Comparison of ENCODE assay signal across 1 cellular context in the genomic region with DNA sequence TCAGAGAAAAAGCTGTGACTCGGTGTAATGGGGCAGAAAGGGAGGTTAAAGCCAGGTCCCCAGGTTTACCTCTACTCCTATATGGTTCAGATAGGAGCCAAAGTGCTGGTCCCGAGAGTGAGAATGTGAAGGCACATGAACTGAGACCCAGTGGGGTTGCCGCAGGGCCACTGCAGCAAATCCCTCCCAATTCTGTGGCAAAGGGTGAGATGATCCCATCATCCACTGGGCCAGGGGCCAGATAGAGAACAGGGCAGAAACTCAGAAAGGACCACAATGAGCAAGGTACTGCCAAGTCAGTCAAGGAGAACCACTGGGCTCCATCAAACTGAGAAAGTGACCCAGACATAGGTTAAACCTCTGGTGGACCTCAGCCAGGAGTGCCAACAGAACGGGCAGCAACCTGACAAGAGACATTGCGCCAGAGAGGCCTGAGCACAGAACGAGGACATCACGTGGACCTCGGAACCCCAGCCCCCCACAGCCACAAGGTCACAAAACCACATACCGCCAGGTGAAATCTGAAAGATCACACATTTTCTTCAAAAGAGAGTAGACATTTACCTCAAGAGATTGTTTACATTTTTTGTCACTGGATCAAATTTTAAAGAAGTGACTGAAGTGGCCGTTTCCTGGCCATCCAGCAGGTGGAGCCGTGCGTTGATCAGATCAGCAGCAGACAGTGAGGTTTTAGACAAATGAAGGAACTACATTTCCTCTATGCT.
TF ChIP-seq lines count a peak whose summit lies in the region.

No MANE protein-coding gene starts in this region.

TF ChIP-seq in K562, 482 proteins besides CTCF, POLR2A, EP300 and RAD21 (continued from another document):
- TF ChIP-seq, protein P1, sequence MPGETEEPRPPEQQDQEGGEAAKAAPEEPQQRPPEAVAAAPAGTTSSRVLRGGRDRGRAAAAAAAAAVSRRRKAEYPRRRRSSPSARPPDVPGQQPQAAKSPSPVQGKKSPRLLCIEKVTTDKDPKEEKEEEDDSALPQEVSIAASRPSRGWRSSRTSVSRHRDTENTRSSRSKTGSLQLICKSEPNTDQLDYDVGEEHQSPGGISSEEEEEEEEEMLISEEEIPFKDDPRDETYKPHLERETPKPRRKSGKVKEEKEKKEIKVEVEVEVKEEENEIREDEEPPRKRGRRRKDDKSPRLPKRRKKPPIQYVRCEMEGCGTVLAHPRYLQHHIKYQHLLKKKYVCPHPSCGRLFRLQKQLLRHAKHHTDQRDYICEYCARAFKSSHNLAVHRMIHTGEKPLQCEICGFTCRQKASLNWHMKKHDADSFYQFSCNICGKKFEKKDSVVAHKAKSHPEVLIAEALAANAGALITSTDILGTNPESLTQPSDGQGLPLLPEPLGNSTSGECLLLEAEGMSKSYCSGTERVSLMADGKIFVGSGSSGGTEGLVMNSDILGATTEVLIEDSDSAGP (CRISPR knock-in tag; IDR thresholded peaks at IDR 0.05): no peak
- TF ChIP-seq XRCC5 (IDR thresholded peaks at IDR 0.05; ENCODE audit: low read depth, low read length): peak; percentile 68; the same call in 1 of the 2 replicates
- TF ChIP-seq CEBPB (tag; IDR thresholded peaks at IDR 0.05): peak; percentile 58
- TF ChIP-seq, protein P2, sequence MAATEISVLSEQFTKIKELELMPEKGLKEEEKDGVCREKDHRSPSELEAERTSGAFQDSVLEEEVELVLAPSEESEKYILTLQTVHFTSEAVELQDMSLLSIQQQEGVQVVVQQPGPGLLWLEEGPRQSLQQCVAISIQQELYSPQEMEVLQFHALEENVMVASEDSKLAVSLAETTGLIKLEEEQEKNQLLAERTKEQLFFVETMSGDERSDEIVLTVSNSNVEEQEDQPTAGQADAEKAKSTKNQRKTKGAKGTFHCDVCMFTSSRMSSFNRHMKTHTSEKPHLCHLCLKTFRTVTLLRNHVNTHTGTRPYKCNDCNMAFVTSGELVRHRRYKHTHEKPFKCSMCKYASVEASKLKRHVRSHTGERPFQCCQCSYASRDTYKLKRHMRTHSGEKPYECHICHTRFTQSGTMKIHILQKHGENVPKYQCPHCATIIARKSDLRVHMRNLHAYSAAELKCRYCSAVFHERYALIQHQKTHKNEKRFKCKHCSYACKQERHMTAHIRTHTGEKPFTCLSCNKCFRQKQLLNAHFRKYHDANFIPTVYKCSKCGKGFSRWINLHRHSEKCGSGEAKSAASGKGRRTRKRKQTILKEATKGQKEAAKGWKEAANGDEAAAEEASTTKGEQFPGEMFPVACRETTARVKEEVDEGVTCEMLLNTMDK (IDR thresholded peaks at IDR 0.05; ENCODE audit: borderline replicate concordance, insufficient read depth, low read depth, low read length, poor library complexity, severe bottlenecking): peak; percentile 18
